In the genomic region with DNA sequence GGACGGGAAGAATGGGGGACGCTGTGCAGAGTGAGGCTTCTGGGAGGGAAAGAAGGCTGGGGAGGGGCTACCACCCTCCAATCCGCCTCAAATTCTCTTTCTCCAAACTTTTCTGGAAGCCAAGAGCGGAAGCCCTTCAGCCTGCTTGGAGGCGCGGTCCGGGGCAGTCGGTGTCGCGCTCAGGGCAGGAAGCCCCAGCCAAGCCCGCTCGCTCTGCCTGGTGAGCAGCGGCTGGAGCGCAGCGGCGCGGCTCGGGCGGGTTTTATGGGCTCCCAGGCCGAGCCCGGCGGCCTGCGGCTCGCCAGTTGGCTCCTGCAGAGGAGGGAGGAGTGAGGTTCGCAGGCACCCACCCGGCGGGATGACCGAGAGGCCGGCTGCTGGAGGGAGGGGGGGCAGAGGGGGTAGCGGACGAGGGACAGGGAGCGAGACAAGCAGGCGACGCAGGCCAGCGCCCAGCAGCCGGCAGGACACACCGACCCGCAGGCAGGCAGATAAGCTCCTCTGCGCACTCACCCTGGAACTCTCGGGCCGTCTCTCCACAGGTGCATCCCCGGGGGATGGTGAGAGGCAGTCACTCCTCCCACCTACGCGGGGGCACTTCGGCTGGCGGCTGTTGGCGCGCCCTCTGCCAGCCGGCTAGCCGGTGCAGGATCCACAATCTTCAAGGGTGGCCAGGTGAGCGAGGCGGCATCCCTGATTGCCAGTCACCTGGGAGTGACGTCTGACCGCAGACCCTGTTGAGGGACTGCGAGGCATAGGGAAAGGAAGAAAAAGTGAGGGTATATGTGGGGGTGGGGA, we compare ENCODE assay signal across 1 cellular context.
TF ChIP-seq lines count a peak whose summit lies in the region.

A gene with protein sequence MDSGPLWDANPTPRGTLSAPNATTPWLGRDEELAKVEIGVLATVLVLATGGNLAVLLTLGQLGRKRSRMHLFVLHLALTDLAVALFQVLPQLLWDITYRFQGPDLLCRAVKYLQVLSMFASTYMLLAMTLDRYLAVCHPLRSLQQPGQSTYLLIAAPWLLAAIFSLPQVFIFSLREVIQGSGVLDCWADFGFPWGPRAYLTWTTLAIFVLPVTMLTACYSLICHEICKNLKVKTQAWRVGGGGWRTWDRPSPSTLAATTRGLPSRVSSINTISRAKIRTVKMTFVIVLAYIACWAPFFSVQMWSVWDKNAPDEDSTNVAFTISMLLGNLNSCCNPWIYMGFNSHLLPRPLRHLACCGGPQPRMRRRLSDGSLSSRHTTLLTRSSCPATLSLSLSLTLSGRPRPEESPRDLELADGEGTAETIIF (minus strand): TSS at position 238 of the 798 bp plus-strand sequence. CDS start 498 bp downstream, outside the sequence.

TF ChIP-seq in WTC11, 78 proteins besides CTCF, POLR2A, EP300 and RAD21 (continued from another document and continues in another):
- TF ChIP-seq, protein P1, sequence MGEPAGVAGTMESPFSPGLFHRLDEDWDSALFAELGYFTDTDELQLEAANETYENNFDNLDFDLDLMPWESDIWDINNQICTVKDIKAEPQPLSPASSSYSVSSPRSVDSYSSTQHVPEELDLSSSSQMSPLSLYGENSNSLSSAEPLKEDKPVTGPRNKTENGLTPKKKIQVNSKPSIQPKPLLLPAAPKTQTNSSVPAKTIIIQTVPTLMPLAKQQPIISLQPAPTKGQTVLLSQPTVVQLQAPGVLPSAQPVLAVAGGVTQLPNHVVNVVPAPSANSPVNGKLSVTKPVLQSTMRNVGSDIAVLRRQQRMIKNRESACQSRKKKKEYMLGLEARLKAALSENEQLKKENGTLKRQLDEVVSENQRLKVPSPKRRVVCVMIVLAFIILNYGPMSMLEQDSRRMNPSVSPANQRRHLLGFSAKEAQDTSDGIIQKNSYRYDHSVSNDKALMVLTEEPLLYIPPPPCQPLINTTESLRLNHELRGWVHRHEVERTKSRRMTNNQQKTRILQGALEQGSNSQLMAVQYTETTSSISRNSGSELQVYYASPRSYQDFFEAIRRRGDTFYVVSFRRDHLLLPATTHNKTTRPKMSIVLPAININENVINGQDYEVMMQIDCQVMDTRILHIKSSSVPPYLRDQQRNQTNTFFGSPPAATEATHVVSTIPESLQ (CRISPR knock-in tag; IDR thresholded peaks at IDR 0.05) = no peak
- 0 out of 2 replicates have a peak, but pooled peaks have one; percentile 51 for TF ChIP-seq ZNF121 (CRISPR knock-in tag; IDR thresholded peaks at IDR 0.05)
- TF ChIP-seq, protein P2, sequence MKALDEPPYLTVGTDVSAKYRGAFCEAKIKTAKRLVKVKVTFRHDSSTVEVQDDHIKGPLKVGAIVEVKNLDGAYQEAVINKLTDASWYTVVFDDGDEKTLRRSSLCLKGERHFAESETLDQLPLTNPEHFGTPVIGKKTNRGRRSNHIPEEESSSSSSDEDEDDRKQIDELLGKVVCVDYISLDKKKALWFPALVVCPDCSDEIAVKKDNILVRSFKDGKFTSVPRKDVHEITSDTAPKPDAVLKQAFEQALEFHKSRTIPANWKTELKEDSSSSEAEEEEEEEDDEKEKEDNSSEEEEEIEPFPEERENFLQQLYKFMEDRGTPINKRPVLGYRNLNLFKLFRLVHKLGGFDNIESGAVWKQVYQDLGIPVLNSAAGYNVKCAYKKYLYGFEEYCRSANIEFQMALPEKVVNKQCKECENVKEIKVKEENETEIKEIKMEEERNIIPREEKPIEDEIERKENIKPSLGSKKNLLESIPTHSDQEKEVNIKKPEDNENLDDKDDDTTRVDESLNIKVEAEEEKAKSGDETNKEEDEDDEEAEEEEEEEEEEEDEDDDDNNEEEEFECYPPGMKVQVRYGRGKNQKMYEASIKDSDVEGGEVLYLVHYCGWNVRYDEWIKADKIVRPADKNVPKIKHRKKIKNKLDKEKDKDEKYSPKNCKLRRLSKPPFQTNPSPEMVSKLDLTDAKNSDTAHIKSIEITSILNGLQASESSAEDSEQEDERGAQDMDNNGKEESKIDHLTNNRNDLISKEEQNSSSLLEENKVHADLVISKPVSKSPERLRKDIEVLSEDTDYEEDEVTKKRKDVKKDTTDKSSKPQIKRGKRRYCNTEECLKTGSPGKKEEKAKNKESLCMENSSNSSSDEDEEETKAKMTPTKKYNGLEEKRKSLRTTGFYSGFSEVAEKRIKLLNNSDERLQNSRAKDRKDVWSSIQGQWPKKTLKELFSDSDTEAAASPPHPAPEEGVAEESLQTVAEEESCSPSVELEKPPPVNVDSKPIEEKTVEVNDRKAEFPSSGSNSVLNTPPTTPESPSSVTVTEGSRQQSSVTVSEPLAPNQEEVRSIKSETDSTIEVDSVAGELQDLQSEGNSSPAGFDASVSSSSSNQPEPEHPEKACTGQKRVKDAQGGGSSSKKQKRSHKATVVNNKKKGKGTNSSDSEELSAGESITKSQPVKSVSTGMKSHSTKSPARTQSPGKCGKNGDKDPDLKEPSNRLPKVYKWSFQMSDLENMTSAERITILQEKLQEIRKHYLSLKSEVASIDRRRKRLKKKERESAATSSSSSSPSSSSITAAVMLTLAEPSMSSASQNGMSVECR (CRISPR knock-in tag; IDR thresholded peaks at IDR 0.05; ENCODE audit: borderline replicate concordance) = peak; percentile 4; the same call in 1 of the 2 replicates
- TF ChIP-seq, protein P3, sequence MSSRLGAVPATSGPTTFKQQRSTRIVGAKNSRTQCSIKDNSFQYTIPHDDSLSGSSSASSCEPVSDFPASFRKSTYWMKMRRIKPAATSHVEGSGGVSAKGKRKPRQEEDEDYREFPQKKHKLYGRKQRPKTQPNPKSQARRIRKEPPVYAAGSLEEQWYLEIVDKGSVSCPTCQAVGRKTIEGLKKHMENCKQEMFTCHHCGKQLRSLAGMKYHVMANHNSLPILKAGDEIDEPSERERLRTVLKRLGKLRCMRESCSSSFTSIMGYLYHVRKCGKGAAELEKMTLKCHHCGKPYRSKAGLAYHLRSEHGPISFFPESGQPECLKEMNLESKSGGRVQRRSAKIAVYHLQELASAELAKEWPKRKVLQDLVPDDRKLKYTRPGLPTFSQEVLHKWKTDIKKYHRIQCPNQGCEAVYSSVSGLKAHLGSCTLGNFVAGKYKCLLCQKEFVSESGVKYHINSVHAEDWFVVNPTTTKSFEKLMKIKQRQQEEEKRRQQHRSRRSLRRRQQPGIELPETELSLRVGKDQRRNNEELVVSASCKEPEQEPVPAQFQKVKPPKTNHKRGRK (CRISPR knock-in tag; IDR thresholded peaks at IDR 0.05; ENCODE audit: borderline replicate concordance) = 0 out of 2 replicates have a peak, but pooled peaks have one; percentile 38
- no peak for TF ChIP-seq FOXK1 (CRISPR knock-in tag; IDR thresholded peaks at IDR 0.05)
- peak; percentile 78 for TF ChIP-seq ZNF263 (CRISPR knock-in tag; IDR thresholded peaks at IDR 0.05; ENCODE audit: low read depth)
- TF ChIP-seq, protein P4, sequence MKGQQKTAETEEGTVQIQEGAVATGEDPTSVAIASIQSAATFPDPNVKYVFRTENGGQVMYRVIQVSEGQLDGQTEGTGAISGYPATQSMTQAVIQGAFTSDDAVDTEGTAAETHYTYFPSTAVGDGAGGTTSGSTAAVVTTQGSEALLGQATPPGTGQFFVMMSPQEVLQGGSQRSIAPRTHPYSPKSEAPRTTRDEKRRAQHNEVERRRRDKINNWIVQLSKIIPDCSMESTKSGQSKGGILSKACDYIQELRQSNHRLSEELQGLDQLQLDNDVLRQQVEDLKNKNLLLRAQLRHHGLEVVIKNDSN (CRISPR knock-in tag; IDR thresholded peaks at IDR 0.05) = no peak
- TF ChIP-seq, protein P5, sequence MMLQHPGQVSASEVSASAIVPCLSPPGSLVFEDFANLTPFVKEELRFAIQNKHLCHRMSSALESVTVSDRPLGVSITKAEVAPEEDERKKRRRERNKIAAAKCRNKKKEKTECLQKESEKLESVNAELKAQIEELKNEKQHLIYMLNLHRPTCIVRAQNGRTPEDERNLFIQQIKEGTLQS (CRISPR knock-in tag; conservative IDR thresholded peaks at IDR 0.05) = no peak
- TF ChIP-seq, protein P6, sequence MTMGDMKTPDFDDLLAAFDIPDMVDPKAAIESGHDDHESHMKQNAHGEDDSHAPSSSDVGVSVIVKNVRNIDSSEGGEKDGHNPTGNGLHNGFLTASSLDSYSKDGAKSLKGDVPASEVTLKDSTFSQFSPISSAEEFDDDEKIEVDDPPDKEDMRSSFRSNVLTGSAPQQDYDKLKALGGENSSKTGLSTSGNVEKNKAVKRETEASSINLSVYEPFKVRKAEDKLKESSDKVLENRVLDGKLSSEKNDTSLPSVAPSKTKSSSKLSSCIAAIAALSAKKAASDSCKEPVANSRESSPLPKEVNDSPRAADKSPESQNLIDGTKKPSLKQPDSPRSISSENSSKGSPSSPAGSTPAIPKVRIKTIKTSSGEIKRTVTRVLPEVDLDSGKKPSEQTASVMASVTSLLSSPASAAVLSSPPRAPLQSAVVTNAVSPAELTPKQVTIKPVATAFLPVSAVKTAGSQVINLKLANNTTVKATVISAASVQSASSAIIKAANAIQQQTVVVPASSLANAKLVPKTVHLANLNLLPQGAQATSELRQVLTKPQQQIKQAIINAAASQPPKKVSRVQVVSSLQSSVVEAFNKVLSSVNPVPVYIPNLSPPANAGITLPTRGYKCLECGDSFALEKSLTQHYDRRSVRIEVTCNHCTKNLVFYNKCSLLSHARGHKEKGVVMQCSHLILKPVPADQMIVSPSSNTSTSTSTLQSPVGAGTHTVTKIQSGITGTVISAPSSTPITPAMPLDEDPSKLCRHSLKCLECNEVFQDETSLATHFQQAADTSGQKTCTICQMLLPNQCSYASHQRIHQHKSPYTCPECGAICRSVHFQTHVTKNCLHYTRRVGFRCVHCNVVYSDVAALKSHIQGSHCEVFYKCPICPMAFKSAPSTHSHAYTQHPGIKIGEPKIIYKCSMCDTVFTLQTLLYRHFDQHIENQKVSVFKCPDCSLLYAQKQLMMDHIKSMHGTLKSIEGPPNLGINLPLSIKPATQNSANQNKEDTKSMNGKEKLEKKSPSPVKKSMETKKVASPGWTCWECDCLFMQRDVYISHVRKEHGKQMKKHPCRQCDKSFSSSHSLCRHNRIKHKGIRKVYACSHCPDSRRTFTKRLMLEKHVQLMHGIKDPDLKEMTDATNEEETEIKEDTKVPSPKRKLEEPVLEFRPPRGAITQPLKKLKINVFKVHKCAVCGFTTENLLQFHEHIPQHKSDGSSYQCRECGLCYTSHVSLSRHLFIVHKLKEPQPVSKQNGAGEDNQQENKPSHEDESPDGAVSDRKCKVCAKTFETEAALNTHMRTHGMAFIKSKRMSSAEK (CRISPR knock-in tag; IDR thresholded peaks at IDR 0.05; ENCODE audit: borderline replicate concordance) = no peak
- TF ChIP-seq MYBL2 (CRISPR knock-in tag; IDR thresholded peaks at IDR 0.05) = peak; percentile 48; the same call in 1 of the 2 replicates
- no peak for TF ChIP-seq RORB (CRISPR knock-in tag; IDR thresholded peaks at IDR 0.05)
- TF ChIP-seq, protein P7, sequence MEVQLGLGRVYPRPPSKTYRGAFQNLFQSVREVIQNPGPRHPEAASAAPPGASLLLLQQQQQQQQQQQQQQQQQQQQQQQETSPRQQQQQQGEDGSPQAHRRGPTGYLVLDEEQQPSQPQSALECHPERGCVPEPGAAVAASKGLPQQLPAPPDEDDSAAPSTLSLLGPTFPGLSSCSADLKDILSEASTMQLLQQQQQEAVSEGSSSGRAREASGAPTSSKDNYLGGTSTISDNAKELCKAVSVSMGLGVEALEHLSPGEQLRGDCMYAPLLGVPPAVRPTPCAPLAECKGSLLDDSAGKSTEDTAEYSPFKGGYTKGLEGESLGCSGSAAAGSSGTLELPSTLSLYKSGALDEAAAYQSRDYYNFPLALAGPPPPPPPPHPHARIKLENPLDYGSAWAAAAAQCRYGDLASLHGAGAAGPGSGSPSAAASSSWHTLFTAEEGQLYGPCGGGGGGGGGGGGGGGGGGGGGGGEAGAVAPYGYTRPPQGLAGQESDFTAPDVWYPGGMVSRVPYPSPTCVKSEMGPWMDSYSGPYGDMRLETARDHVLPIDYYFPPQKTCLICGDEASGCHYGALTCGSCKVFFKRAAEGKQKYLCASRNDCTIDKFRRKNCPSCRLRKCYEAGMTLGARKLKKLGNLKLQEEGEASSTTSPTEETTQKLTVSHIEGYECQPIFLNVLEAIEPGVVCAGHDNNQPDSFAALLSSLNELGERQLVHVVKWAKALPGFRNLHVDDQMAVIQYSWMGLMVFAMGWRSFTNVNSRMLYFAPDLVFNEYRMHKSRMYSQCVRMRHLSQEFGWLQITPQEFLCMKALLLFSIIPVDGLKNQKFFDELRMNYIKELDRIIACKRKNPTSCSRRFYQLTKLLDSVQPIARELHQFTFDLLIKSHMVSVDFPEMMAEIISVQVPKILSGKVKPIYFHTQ (CRISPR knock-in tag; IDR thresholded peaks at IDR 0.05) = no peak
- TF ChIP-seq GRHL2 (CRISPR knock-in tag; IDR thresholded peaks at IDR 0.05; ENCODE audit: insufficient replicate concordance, severe bottlenecking) = no peak
- TF ChIP-seq ZNF219 (CRISPR knock-in tag; IDR thresholded peaks at IDR 0.05; ENCODE audit: borderline replicate concordance) = no peak
- TF ChIP-seq JUN (CRISPR knock-in tag; IDR thresholded peaks at IDR 0.05) = no peak
- TF ChIP-seq FOXJ3 (CRISPR knock-in tag; IDR thresholded peaks at IDR 0.05; ENCODE audit: borderline replicate concordance) = no peak
- TF ChIP-seq, protein P8, sequence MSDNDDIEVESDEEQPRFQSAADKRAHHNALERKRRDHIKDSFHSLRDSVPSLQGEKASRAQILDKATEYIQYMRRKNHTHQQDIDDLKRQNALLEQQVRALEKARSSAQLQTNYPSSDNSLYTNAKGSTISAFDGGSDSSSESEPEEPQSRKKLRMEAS (CRISPR knock-in tag; IDR thresholded peaks at IDR 0.05) = no peak; the same call in 1 of the 2 replicates
- TF ChIP-seq PRRX2 (CRISPR knock-in tag; IDR thresholded peaks at IDR 0.05) = no peak
- TF ChIP-seq, protein P9, sequence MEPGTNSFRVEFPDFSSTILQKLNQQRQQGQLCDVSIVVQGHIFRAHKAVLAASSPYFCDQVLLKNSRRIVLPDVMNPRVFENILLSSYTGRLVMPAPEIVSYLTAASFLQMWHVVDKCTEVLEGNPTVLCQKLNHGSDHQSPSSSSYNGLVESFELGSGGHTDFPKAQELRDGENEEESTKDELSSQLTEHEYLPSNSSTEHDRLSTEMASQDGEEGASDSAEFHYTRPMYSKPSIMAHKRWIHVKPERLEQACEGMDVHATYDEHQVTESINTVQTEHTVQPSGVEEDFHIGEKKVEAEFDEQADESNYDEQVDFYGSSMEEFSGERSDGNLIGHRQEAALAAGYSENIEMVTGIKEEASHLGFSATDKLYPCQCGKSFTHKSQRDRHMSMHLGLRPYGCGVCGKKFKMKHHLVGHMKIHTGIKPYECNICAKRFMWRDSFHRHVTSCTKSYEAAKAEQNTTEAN (CRISPR knock-in tag; IDR thresholded peaks at IDR 0.05) = no peak
- TF ChIP-seq, protein P10, sequence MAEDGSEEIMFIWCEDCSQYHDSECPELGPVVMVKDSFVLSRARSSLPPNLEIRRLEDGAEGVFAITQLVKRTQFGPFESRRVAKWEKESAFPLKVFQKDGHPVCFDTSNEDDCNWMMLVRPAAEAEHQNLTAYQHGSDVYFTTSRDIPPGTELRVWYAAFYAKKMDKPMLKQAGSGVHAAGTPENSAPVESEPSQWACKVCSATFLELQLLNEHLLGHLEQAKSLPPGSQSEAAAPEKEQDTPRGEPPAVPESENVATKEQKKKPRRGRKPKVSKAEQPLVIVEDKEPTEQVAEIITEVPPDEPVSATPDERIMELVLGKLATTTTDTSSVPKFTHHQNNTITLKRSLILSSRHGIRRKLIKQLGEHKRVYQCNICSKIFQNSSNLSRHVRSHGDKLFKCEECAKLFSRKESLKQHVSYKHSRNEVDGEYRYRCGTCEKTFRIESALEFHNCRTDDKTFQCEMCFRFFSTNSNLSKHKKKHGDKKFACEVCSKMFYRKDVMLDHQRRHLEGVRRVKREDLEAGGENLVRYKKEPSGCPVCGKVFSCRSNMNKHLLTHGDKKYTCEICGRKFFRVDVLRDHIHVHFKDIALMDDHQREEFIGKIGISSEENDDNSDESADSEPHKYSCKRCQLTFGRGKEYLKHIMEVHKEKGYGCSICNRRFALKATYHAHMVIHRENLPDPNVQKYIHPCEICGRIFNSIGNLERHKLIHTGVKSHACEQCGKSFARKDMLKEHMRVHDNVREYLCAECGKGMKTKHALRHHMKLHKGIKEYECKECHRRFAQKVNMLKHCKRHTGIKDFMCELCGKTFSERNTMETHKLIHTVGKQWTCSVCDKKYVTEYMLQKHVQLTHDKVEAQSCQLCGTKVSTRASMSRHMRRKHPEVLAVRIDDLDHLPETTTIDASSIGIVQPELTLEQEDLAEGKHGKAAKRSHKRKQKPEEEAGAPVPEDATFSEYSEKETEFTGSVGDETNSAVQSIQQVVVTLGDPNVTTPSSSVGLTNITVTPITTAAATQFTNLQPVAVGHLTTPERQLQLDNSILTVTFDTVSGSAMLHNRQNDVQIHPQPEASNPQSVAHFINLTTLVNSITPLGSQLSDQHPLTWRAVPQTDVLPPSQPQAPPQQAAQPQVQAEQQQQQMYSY (CRISPR knock-in tag; IDR thresholded peaks at IDR 0.05) = peak; percentile 83
